13 cellular contexts compared by ENCODE assay signal in the genomic region with DNA sequence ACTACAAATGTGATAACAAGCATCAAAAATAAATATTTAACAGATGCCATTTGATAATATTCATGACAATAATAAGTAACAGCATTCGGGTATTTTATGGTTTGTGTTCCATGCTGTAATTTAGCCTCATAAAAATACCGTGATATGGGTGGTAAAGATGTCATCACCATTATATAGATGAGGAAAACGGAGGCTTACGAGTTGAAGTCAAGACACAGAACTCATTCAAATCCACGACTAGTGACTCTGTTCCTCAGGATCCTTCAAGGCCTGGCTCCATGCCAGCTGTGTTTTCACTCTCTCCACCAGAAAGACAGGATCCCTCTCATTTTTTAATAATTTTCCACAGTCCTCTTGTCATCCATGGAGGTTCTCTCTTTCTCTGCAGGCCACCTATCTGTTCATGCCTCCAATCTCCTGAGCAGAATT.
A peak's percentile ranks its signal among the peaks of the same experiment; 100 is the strongest.
DNase-seq lines count a peak whose midpoint lies in the region; ATAC-seq and TF ChIP-seq lines count a peak whose summit lies in the region.
"Had no signal": no experiment of that assay in that cellular context is flagged by ENCODE, and none has a peak within 500 bp of the region (broad histone marks: within the 10 kb centered on the region; RNA-seq: fewer than 3 reads in every experiment).

No MANE protein-coding gene starts in this region.

- no peak for ATAC-seq in foreskin keratinocyte
- ATAC-seq in upper lobe of left lung (ENCODE audit: low FRiP score in 2 of 2), result no peak
- no peak for ATAC-seq in GM18867 (IDR thresholded peaks at IDR 0.05; ENCODE audit: unreplicated experiment)
- no peak for ATAC-seq in GM19351 (IDR thresholded peaks at IDR 0.05; ENCODE audit: unreplicated experiment)
- ATAC-seq: activated naive CD8-positive, alpha-beta T cell treated with anti-CD3 and anti-CD28 coated beads, Interleukin-2, amount 50 U/mL, for 24 hours; natural killer cell treated with Interleukin-12 subunit alpha and Interleukin-12 subunit beta and Interleukin-15 and Interleukin-18, amount 100 ng/mL, for 72 hours had no signal

- H3K4me3 ChIP-seq in ascending aorta (peak overlapping the region; percentile 30 to 46), upper lobe of left lung (peak overlapping the region in 1 of 4 donors; percentile 19)

- TF ChIP-seq CTCF in ascending aorta (IDR thresholded peaks at IDR 0.05), result no peak
- no peak for TF ChIP-seq CTCF in foreskin keratinocyte (conservative IDR thresholded peaks at IDR 0.05)
- TF ChIP-seq CTCF in nephron (IDR thresholded peaks at IDR 0.05; ENCODE audit: unreplicated experiment in 3 of 3), result no peak
- TF ChIP-seq CTCF in upper lobe of left lung (IDR thresholded peaks at IDR 0.05), result no peak

- DNase-seq in ascending aorta (ENCODE audit: low spot score in 2 of 2) (no peak), foreskin keratinocyte (no peak), upper lobe of left lung (no peak), EL (no peak), amniotic stem cell (lab: John Stamatoyannopoulos, UW) (no peak)
- DNase-seq: activated CD8-positive, alpha-beta memory T cell treated with anti-CD3 and anti-CD28 coated beads, Interleukin-2, amount 50 U/mL, for 48 hours; activated naive CD8-positive, alpha-beta T cell treated with anti-CD3 and anti-CD28 coated beads, Interleukin-2, amount 50 U/mL, for 24 hours; NCI-H446 treated with DMSO at 0.1 percent for 48 hours; WERI-Rb-1 had no signal

- H3K27ac ChIP-seq in ascending aorta, result peak overlapping the region; percentile 69 to 70
- peak overlapping the region; percentile 59 for H3K27ac ChIP-seq in foreskin keratinocyte
- H3K27ac ChIP-seq in upper lobe of left lung, result peak overlapping the region; percentile 26 to 73 (median 48)
- H3K27ac ChIP-seq: WERI-Rb-1 had no signal

- H3K4me3 Mint-ChIP-seq in nephron, result peak overlapping the region; percentile 42 to 54 (median 46)
- H3K4me3 Mint-ChIP-seq: activated naive CD8-positive, alpha-beta T cell treated with anti-CD3 and anti-CD28 coated beads, Interleukin-2, amount 50 U/mL, for 24 hours; natural killer cell treated with Interleukin-12 subunit alpha and Interleukin-12 subunit beta and Interleukin-15 and Interleukin-18, amount 100 ng/mL, for 72 hours had no signal

- peaks cover 4 to 30% of the 10 kb centered on the region in 2 donors for H3K4me1 ChIP-seq in ascending aorta
- peaks cover 38% of the 10 kb centered on the region for H3K4me1 ChIP-seq in foreskin keratinocyte
- peaks cover 12 to 24% (median 21%) of the 10 kb centered on the region in 4 donors for H3K4me1 ChIP-seq in upper lobe of left lung

- H3K36me3 Mint-ChIP-seq in nephron (ENCODE audit: low read depth), result peaks cover 21% of the 10 kb centered on the region
- H3K36me3 Mint-ChIP-seq: natural killer cell treated with Interleukin-12 subunit alpha and Interleukin-12 subunit beta and Interleukin-15 and Interleukin-18, amount 100 ng/mL, for 72 hours had no signal

- no peak for TF ChIP-seq EP300 in upper lobe of left lung (IDR thresholded peaks at IDR 0.05)

- H3K36me3 ChIP-seq in ascending aorta (no peaks in the 10 kb centered on the region), upper lobe of left lung (no peaks in the 10 kb centered on the region)
- H3K36me3 ChIP-seq: WERI-Rb-1 had no signal

- H3K27me3 Mint-ChIP-seq in nephron (ENCODE audit: low read depth), result peaks cover 4% of the 10 kb centered on the region
- H3K27me3 Mint-ChIP-seq: activated naive CD8-positive, alpha-beta T cell treated with anti-CD3 and anti-CD28 coated beads, Interleukin-2, amount 50 U/mL, for 24 hours; natural killer cell treated with Interleukin-12 subunit alpha and Interleukin-12 subunit beta and Interleukin-15 and Interleukin-18, amount 100 ng/mL, for 72 hours had no signal

- H3K27me3 ChIP-seq in ascending aorta, result no peaks in the 10 kb centered on the region
- no peaks in the 10 kb centered on the region for H3K27me3 ChIP-seq in foreskin keratinocyte
- no peaks in the 10 kb centered on the region for H3K27me3 ChIP-seq in upper lobe of left lung

- no peak for TF ChIP-seq POLR2A in upper lobe of left lung (IDR thresholded peaks at IDR 0.05)

- H3K4me1 Mint-ChIP-seq in nephron, result peaks cover 50% of the 10 kb centered on the region
- H3K4me1 Mint-ChIP-seq: activated naive CD8-positive, alpha-beta T cell treated with anti-CD3 and anti-CD28 coated beads, Interleukin-2, amount 50 U/mL, for 24 hours had no signal

- peak overlapping the region; percentile 90 to 97 (median 97) for H3K27ac Mint-ChIP-seq in nephron
- H3K27ac Mint-ChIP-seq: activated naive CD8-positive, alpha-beta T cell treated with anti-CD3 and anti-CD28 coated beads, Interleukin-2, amount 50 U/mL, for 24 hours; natural killer cell treated with Interleukin-12 subunit alpha and Interleukin-12 subunit beta and Interleukin-15 and Interleukin-18, amount 100 ng/mL, for 72 hours had no signal

- intact Hi-C loops in ascending aorta (cut with DNase I), result loop anchor here (2.0 kb wide), 2 partner anchors 23 to 95 kb away; a partner anchor contains a TSS

- H3K9me3 Mint-ChIP-seq in nephron, result peaks cover 15% of the 10 kb centered on the region
- H3K9me3 Mint-ChIP-seq: natural killer cell treated with Interleukin-12 subunit alpha and Interleukin-12 subunit beta and Interleukin-15 and Interleukin-18, amount 100 ng/mL, for 72 hours had no signal

- H3K9me3 ChIP-seq in ascending aorta (peaks cover 0 to 3% of the 10 kb centered on the region in 2 donors), upper lobe of left lung (no peaks in the 10 kb centered on the region)

- WGBS in upper lobe of left lung, 2 donors, result 69 to 70% methylated on average over 5 of the region's 5 CpGs
